ENCODE assay signal across 14 cellular contexts in genomic region chr1:236206548-236206947, GRCh38.
DNase-seq lines count a peak whose midpoint lies in the region; ATAC-seq, FAIRE-seq and TF ChIP-seq lines count a peak whose summit lies in the region.
"Had no signal": no experiment of that assay in that cellular context is flagged by ENCODE, and none has a peak within 500 bp of the region (broad histone marks: within the 10 kb centered on the region; RNA-seq: fewer than 3 reads in every experiment).

No MANE protein-coding gene starts in this region.

- H3K9ac ChIP-seq in smooth muscle cell (ENCODE audit: low read depth) = no peak overlapping the region

- H3K27me3 ChIP-seq in adrenal gland (no peaks in the 10 kb centered on the region), psoas muscle (ENCODE audit: insufficient read depth in 3 of 3, low read length in 2 of 3) (no peaks in the 10 kb centered on the region), smooth muscle cell (ENCODE audit: low read depth) (no peaks in the 10 kb centered on the region), small intestine (ENCODE audit: control insufficient read depth in 2 of 2, insufficient read depth in 2 of 2, low read length in 2 of 2) (no peaks in the 10 kb centered on the region)

- FAIRE-seq in small intestine (lab: Jason Lieb, UNC) = no peak
- FAIRE-seq: astrocyte had no signal

- H3K79me2 ChIP-seq in smooth muscle cell (ENCODE audit: low read depth) = no peaks in the 10 kb centered on the region

- no peaks in the 10 kb centered on the region for H3K36me3 ChIP-seq in adrenal gland (replicated peaks in 1 of 2)
- no peaks in the 10 kb centered on the region for H3K36me3 ChIP-seq in psoas muscle (ENCODE audit: insufficient read depth in 1 of 2, low read depth in 1 of 2)
- H3K36me3 ChIP-seq in smooth muscle cell (ENCODE audit: low read depth) = no peaks in the 10 kb centered on the region
- peaks cover 2 to 8% of the 10 kb centered on the region in 2 donors for H3K36me3 ChIP-seq in small intestine (ENCODE audit: control insufficient read depth in 2 of 2, insufficient read depth in 2 of 2, low read length in 2 of 2)

- H3K4me3 ChIP-seq in adrenal gland = no peak overlapping the region
- no peak overlapping the region for H3K4me3 ChIP-seq in psoas muscle
- no peak overlapping the region for H3K4me3 ChIP-seq in smooth muscle cell
- no peak overlapping the region for H3K4me3 ChIP-seq in small intestine (ENCODE audit: low read depth in 1 of 2, low read length in 2 of 2)

- WGBS in adrenal gland, 4 donors = 63 to 83% (median 67%) methylated on average over 4 of the region's 4 CpGs
- 41 to 48% (median 45%) methylated on average over 4 of the region's 4 CpGs for WGBS in psoas muscle, 3 donors
- 58% methylated on average over 4 of the region's 4 CpGs for WGBS in smooth muscle cell (ENCODE audit: low lambda C conversion rate)
- 80 to 93% (median 84%) methylated on average over 4 of the region's 4 CpGs for WGBS in small intestine, 3 donors

- peak; percentile 59 for DNase-seq in HEK293T (ENCODE audit: extremely low spot score)
- peak; percentile 17 to 62 (median 31) for DNase-seq in adrenal gland
- DNase-seq in iPS-NIHi11 (ENCODE audit: low spot score) = peak; percentile 43
- DNase-seq in psoas muscle = peak in 1 of 2 donors; percentile 16
- DNase-seq in RPMI8226 = no peak
- DNase-seq in smooth muscle cell (lab: John Stamatoyannopoulos, UW; ENCODE audit: unreplicated experiment) = no peak
- no peak for DNase-seq in small intestine
- no peak for DNase-seq in NCI-H1694 treated with DMSO at 0.1 percent for 48 hours (lab: John Stamatoyannopoulos, UW)
- DNase-seq: activated CD4-positive, alpha-beta T cell treated with anti-CD3 and anti-CD28 coated beads for 36 hours; effector memory CD4-positive, alpha-beta T cell; mammary epithelial cell; NCI-H1694; retina had no signal

- POLR2A ChIA-PET in HEK293T (lab: Yijun Ruan, JAX) = no interaction called here

- TF ChIP-seq CTCF in adrenal gland (IDR thresholded peaks at IDR 0.05) (no peak), psoas muscle (IDR thresholded peaks at IDR 0.05) (no peak), smooth muscle cell (IDR thresholded peaks at IDR 0.05; ENCODE audit: borderline replicate concordance, insufficient read depth, poor library complexity, severe bottlenecking) (no peak)

- CTCF ChIA-PET in HEK293T (lab: Yijun Ruan, JAX) = no interaction called here

- ATAC-seq in psoas muscle = peak; percentile 34 to 61 (median 54)
- ATAC-seq: activated CD4-positive, alpha-beta T cell treated with anti-CD3 and anti-CD28 coated beads for 36 hours had no signal

- no peaks in the 10 kb centered on the region for H3F3A ChIP-seq in smooth muscle cell (ENCODE audit: low read depth)

- peak overlapping the region in 3 of 5 donors; percentile 13 to 45 (median 23) for H3K27ac ChIP-seq in adrenal gland
- no peak overlapping the region for H3K27ac ChIP-seq in psoas muscle
- no peak overlapping the region for H3K27ac ChIP-seq in smooth muscle cell (ENCODE audit: low read depth)
- no peak overlapping the region for H3K27ac ChIP-seq in small intestine (ENCODE audit: low read depth in 1 of 2, low read length in 1 of 2)

- no peak overlapping the region for H3K4me2 ChIP-seq in smooth muscle cell

- no peaks in the 10 kb centered on the region for H3K9me3 ChIP-seq in adrenal gland (replicated peaks in 1 of 3)
- H3K9me3 ChIP-seq in psoas muscle = peaks cover 3% of the 10 kb centered on the region
- peaks cover 5% of the 10 kb centered on the region for H3K9me3 ChIP-seq in smooth muscle cell (replicated peaks; ENCODE audit: low read depth)
- no peaks in the 10 kb centered on the region for H3K9me3 ChIP-seq in small intestine (ENCODE audit: control insufficient read depth, low read depth)

- no peaks in the 10 kb centered on the region for H4K20me1 ChIP-seq in smooth muscle cell (ENCODE audit: low read depth)

- intact Hi-C loops in adrenal gland (cut with DNase I) (no loop called here), psoas muscle (cut with DNase I) (no loop called here)

- H3K4me1 ChIP-seq in adrenal gland (replicated peaks in 1 of 2) = no peaks in the 10 kb centered on the region
- no peaks in the 10 kb centered on the region for H3K4me1 ChIP-seq in psoas muscle
- peaks cover 18% of the 10 kb centered on the region for H3K4me1 ChIP-seq in smooth muscle cell (ENCODE audit: low read depth)
- H3K4me1 ChIP-seq in small intestine (ENCODE audit: control insufficient read depth in 2 of 2, insufficient read depth in 1 of 2, low read depth in 1 of 2, low read length in 1 of 2) = no peaks in the 10 kb centered on the region

- no peak overlapping the region for H2AFZ ChIP-seq in smooth muscle cell (ENCODE audit: low read depth)

- no peak for TF ChIP-seq POLR2A in adrenal gland (IDR thresholded peaks at IDR 0.05)

TF ChIP-seq in HEK293T, 16 proteins besides CTCF, POLR2A, EP300 and RAD21:
- no peak for TF ChIP-seq ZNF384 (IDR thresholded peaks at IDR 0.05)
- TF ChIP-seq L3MBTL2 (conservative IDR thresholded peaks at IDR 0.05) = no peak; the same call in 1 of the 2 replicates
- no peak for TF ChIP-seq LEF1 (IDR thresholded peaks at IDR 0.05; ENCODE audit: borderline replicate concordance)
- no peak for TF ChIP-seq FOXM1 (IDR thresholded peaks at IDR 0.05; ENCODE audit: borderline replicate concordance)
- no peak for TF ChIP-seq SUZ12 (IDR thresholded peaks at IDR 0.05)
- no peak for TF ChIP-seq ELF4 (IDR thresholded peaks at IDR 0.05)
- no peak for TF ChIP-seq FOXK2 (IDR thresholded peaks at IDR 0.05)
- TF ChIP-seq ARNT (IDR thresholded peaks at IDR 0.05) = no peak
- no peak for TF ChIP-seq SP1 (IDR thresholded peaks at IDR 0.05)
- no peak for TF ChIP-seq BHLHE40 (IDR thresholded peaks at IDR 0.05; ENCODE audit: borderline replicate concordance)
- TF ChIP-seq HDGF (IDR thresholded peaks at IDR 0.05; ENCODE audit: borderline replicate concordance) = no peak
- TF ChIP-seq PKNOX1 (IDR thresholded peaks at IDR 0.05) = no peak
- no peak for TF ChIP-seq TARDBP (IDR thresholded peaks at IDR 0.05)
- no peak for TF ChIP-seq NFRKB (IDR thresholded peaks at IDR 0.05)
- no peak for TF ChIP-seq FOXA1 (IDR thresholded peaks at IDR 0.05)

Comparison
In these comparisons a context has a peak if more than half of its experiments do, and no peak if none do; other contexts are left out.
1. DNase-seq: peak in HEK293T (single experiment), adrenal gland (7 of 7) and iPS-NIHi11 (single experiment); none in RPMI8226 (single experiment), smooth muscle cell (single experiment), small intestine (single experiment) and NCI-H1694 treated with DMSO at 0.1 percent for 48 hours (single experiment).
2. H3K27ac ChIP-seq: peak in adrenal gland (3 of 5); none in psoas muscle (single experiment), smooth muscle cell (single experiment) and small intestine (0 of 2).